In genomic region chr14:69004731-69005431, GRCh38 we compare ENCODE assay signal across 12 cellular contexts. TPM values are rescaled to one million over a fixed set of nuclear protein-coding genes. Genes with fewer than 3 reads are reported as not detected.
A peak's percentile ranks its signal among the peaks of the same experiment; 100 is the strongest.
DNase-seq lines count a peak whose midpoint lies in the region; ATAC-seq and TF ChIP-seq lines count a peak whose summit lies in the region.
"Had no signal": no experiment of that assay in that cellular context is flagged by ENCODE, and none has a peak within 500 bp of the region (broad histone marks: within the 10 kb centered on the region; RNA-seq: fewer than 3 reads in every experiment).

No MANE protein-coding gene starts in this region.

- ATAC-seq in HG03432 (IDR thresholded peaks at IDR 0.05; ENCODE audit: unreplicated experiment) = no peak
- ATAC-seq: activated T-cell treated with anti-CD3 and anti-CD28 coated beads, Interleukin-2, amount 50 U/mL, for 4 hours had no signal

- peak overlapping the region; percentile 61 for H3K9ac ChIP-seq in mesenchymal stem cell (ENCODE audit: low read length)

- H3K9me3 ChIP-seq in mesenchymal stem cell (ENCODE audit: control insufficient read depth, low read length) (peaks cover 2% of the 10 kb centered on the region), tibial artery (no peaks in the 10 kb centered on the region)
- H3K9me3 ChIP-seq: neutrophil had no signal

- H3K4ac ChIP-seq in mesenchymal stem cell (ENCODE audit: low read depth in 1 of 2, low read length in 2 of 2) = no peak overlapping the region

- no peak overlapping the region for H3K4me2 ChIP-seq in mesenchymal stem cell (ENCODE audit: low read length, poor library complexity, severe bottlenecking)

- no peak overlapping the region for H3K23ac ChIP-seq in mesenchymal stem cell (ENCODE audit: low read length in 2 of 2)

- peak overlapping the region; percentile 31 for H2AK5ac ChIP-seq in mesenchymal stem cell (ENCODE audit: low read length, severe bottlenecking)

- no peak overlapping the region for H3K27ac ChIP-seq in mesenchymal stem cell (ENCODE audit: low read length, poor library complexity, severe bottlenecking)
- peak overlapping the region; percentile 64 to 72 for H3K27ac ChIP-seq in tibial artery
- H3K27ac ChIP-seq: neutrophil had no signal

- peak overlapping the region; percentile 59 for H4K8ac ChIP-seq in mesenchymal stem cell (ENCODE audit: low read length)

- H3K4me1 ChIP-seq in mesenchymal stem cell (ENCODE audit: control insufficient read depth, insufficient read depth, low read depth, low read length) (peaks cover 19% of the 10 kb centered on the region), tibial artery (peaks cover 0 to 37% (median 17%) of the 10 kb centered on the region in 4 donors)

- H3K27me3 ChIP-seq in mesenchymal stem cell (ENCODE audit: control insufficient read depth in 1 of 2, insufficient read depth in 1 of 2, low read length in 2 of 2) (no peaks in the 10 kb centered on the region), tibial artery (no peaks in the 10 kb centered on the region)
- H3K27me3 ChIP-seq: neutrophil had no signal

- no peak overlapping the region for H2AFZ ChIP-seq in mesenchymal stem cell (ENCODE audit: low read depth, low read length)

- intact Hi-C loops in tibial artery (cut with DNase I; ENCODE audit: low total_unique reads) (no loop called here), posterior vena cava (cut with DNase I) (loop anchor here in 1 of 2 donors (5.0 kb wide), 2 partner anchors 37 to 82 kb away; no protein-coding TSS in a partner anchor)

- H2BK5ac ChIP-seq in mesenchymal stem cell (ENCODE audit: low read depth, low read length, poor library complexity, severe bottlenecking) = no peak overlapping the region

- H3K18ac ChIP-seq in mesenchymal stem cell (ENCODE audit: low read depth in 1 of 2, low read length in 2 of 2) = peak overlapping the region in 1 of 2 experiments; percentile 66

- H3K4me3 ChIP-seq in cardiac fibroblast (replicated peaks in 1 of 2; ENCODE audit: low read depth in 2 of 2, low read length in 2 of 2) = no peak overlapping the region
- peak overlapping the region in 1 of 2 experiments; percentile 52 for H3K4me3 ChIP-seq in mesenchymal stem cell (ENCODE audit: insufficient read depth in 1 of 2, low read depth in 1 of 2, low read length in 2 of 2)
- no peak overlapping the region for H3K4me3 ChIP-seq in tibial artery

- peak; percentile 14 for DNase-seq in activated effector memory CD4-positive, alpha-beta T cell treated with anti-CD3 and anti-CD28 coated beads, Interleukin-2, amount 50 U/mL, for 16 hours
- no peak for DNase-seq in activated effector memory CD4-positive, alpha-beta T cell treated with Interleukin-2 at 50 U/mL for 16 hours
- DNase-seq in cardiac fibroblast (ENCODE audit: low read depth in 2 of 2) (peak; percentile 11 to 28), mesenchymal stem cell (no peak), tibial artery (no peak), foreskin melanocyte (no peak), posterior vena cava (ENCODE audit: low spot score) (no peak)
- DNase-seq: activated CD4-positive, alpha-beta T cell treated with anti-CD3 and anti-CD28 coated beads, Interleukin-2, amount 10 ng/mL, durations not matched to agents 7 days and 5 days; activated T-cell treated with anti-CD3 and anti-CD28 coated beads, Interleukin-2, amount 50 U/mL, for 4 hours; GDM1 had no signal

- H3K79me1 ChIP-seq in mesenchymal stem cell (replicated peaks; ENCODE audit: low read length, poor library complexity, severe bottlenecking) = no peaks in the 10 kb centered on the region

- no peaks in the 10 kb centered on the region for H3K36me3 ChIP-seq in mesenchymal stem cell (ENCODE audit: control insufficient read depth in 1 of 2, insufficient read depth in 2 of 2, low read depth in 1 of 2, low read length in 2 of 2)
- H3K36me3 ChIP-seq in tibial artery = no peaks in the 10 kb centered on the region
- H3K36me3 ChIP-seq: neutrophil had no signal

- no peak for TF ChIP-seq CTCF in cardiac fibroblast (IDR thresholded peaks at IDR 0.05; ENCODE audit: low read depth, low read length)
- no peak for TF ChIP-seq CTCF in tibial artery (IDR thresholded peaks at IDR 0.05)

- H2BK15ac ChIP-seq in mesenchymal stem cell (ENCODE audit: low read depth, poor library complexity, severe bottlenecking) = no peak overlapping the region

- WGBS in mesenchymal stem cell = 61% methylated on average over 3 of the region's 7 CpGs

- no peak overlapping the region for H2BK120ac ChIP-seq in mesenchymal stem cell (ENCODE audit: low read depth, low read length)

- no peak overlapping the region for H4K91ac ChIP-seq in mesenchymal stem cell (ENCODE audit: low read length)

- H2BK12ac ChIP-seq in mesenchymal stem cell (ENCODE audit: low read length in 2 of 2) = peak overlapping the region; percentile 0 to 85

- H3K14ac ChIP-seq in mesenchymal stem cell (ENCODE audit: low read length in 2 of 2) = no peak overlapping the region

RNA-seq across cellular contexts. Expression of gene ACTN1, which starts 25.8 kb away (rescaled TPM):
- 359 TPM for polyA plus RNA-seq in mesenchymal stem cell (2013, experiment 1 of 2)
- 344 TPM for polyA plus RNA-seq in mesenchymal stem cell (2013, experiment 2 of 2)
- 100 to 1,000 TPM; 665 to 826 TPM for total RNA-seq in posterior vena cava

Comparison
In these comparisons a context has a peak if more than half of its experiments do, and no peak if none do; other contexts are left out.
1. DNase-seq: peak in activated effector memory CD4-positive, alpha-beta T cell treated with anti-CD3 and anti-CD28 coated beads, Interleukin-2, amount 50 U/mL, for 16 hours (single experiment) and cardiac fibroblast (2 of 2); none in activated effector memory CD4-positive, alpha-beta T cell treated with Interleukin-2 at 50 U/mL for 16 hours (single experiment), mesenchymal stem cell (single experiment), tibial artery (0 of 2), foreskin melanocyte (single experiment) and posterior vena cava (single experiment).